ENCODE assay signal across 1 cellular context in the genomic region with DNA sequence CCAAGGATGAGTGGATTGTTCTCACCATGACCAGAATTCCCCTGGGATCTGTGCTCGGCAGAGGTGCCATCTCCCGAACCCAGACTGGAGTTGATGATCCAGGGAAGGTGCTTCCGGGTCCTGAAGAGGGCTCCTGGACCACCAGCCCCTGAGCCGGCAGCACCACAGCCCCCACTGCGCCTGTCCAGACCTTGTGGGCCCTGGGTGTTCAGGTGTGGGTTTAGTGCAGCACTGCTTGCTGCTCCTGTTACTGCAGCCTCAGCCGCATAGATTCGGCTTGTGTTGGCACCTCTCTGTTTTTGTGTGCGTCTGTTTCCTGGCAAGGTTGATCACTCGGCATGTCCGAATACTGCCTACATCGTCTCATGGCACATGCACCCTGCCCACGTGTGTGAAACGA.
TF ChIP-seq lines count a peak whose summit lies in the region.

No MANE protein-coding gene starts in this region.

TF ChIP-seq in H1, 55 proteins besides CTCF, POLR2A, EP300 and RAD21:
- no peak for TF ChIP-seq BRCA1 (IDR thresholded peaks at IDR 0.05; ENCODE audit: low read depth, low read length)
